ENCODE assay signal across 11 cellular contexts in the genomic region with DNA sequence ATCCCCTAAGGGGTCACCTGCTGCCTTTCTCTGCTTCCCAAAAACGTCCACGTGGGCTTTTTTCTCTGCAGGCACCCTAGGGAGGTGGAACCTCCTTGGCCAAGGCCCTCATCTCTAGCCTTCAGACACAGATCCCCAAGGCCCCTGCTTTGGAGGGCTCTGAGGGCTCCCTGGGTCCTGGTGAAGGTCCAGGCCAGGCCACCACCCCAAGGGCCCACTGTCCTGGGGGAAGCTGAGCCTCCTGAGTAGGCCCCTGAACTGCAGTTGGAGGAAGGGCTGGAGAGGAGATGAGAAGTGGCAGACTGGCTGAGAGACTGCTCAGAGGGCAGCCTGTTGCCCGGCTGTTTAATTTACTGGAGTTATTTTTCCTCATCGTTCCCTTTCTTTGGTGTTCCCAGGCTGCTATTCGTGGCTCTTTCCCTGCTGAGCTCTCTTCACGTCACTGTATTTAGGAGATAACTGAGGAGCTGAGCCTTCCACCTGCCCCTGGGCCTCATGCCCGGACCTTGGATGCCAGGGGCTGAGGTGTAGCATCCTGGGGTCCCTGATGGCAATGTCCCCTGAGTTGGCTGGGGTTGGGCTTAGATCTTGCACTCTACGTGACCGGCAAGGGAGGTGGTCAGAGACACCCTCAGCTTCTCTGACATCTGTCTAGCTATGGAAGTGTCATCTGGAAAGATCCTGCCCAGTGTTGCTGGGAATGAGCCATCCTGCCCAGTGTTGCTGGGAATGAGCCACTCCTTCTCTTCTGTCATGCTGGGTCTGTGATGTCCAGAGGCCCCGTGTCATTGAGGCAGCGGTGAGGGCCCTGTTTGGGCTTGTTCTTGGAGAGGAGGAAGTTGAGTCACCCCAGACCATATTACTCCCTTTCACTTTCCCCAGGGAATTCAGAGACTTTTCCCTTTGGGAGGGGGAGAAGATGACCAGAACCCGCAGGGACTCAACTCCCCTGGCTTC.
A peak's percentile ranks its signal among the peaks of the same experiment; 100 is the strongest.
DNase-seq lines count a peak whose midpoint lies in the region; ATAC-seq, FAIRE-seq and TF ChIP-seq lines count a peak whose summit lies in the region.
"Had no signal": no experiment of that assay in that cellular context is flagged by ENCODE, and none has a peak within 500 bp of the region (broad histone marks: within the 10 kb centered on the region; RNA-seq: fewer than 3 reads in every experiment).

No MANE protein-coding gene starts in this region.

- DNase-seq in LoVo (ENCODE audit: low spot score) (peak; percentile 71), cardiac fibroblast (ENCODE audit: low read depth in 2 of 2) (peak; percentile 62 to 93), keratinocyte (ENCODE audit: low read depth, low spot score) (peak; percentile 80), vagina (ENCODE audit: extremely low spot score in 2 of 2) (no peak)
- DNase-seq: NCI-H510A treated with DMSO at 0.1 percent for 48 hours had no signal

- H4K20me1 ChIP-seq in keratinocyte (ENCODE audit: control insufficient read depth, extremely low read depth, insufficient read depth, low read length): no peaks in the 10 kb centered on the region

- H3K4me3 ChIP-seq in cardiac fibroblast (replicated peaks in 1 of 2; ENCODE audit: low read depth in 2 of 2, low read length in 2 of 2) (no peak overlapping the region), keratinocyte (ENCODE audit: control insufficient read depth in 2 of 3, extremely low read depth in 1 of 3, insufficient read depth in 2 of 3, low read depth in 1 of 3, low read length in 3 of 3) (no peak overlapping the region), vagina (no peak overlapping the region)
- H3K4me3 ChIP-seq: hepatocyte had no signal

- H3K27me3 ChIP-seq in keratinocyte (ENCODE audit: control insufficient read depth, extremely low read depth, insufficient read depth, low read length) (no peaks in the 10 kb centered on the region), vagina (no peaks in the 10 kb centered on the region)
- H3K27me3 ChIP-seq: hepatocyte had no signal

- no peak overlapping the region for H2AFZ ChIP-seq in keratinocyte (ENCODE audit: control insufficient read depth, low read length)
- H2AFZ ChIP-seq: hepatocyte, parathyroid adenoma had no signal

- H3K9me1 ChIP-seq in keratinocyte (ENCODE audit: control insufficient read depth, extremely low read depth, insufficient read depth, low read length): no peaks in the 10 kb centered on the region

- peak overlapping the region; percentile 22 for H3K4me2 ChIP-seq in keratinocyte (ENCODE audit: control insufficient read depth, extremely low read depth, insufficient read depth, low read depth, low read length)
- H3K4me2 ChIP-seq: hepatocyte had no signal

- TF ChIP-seq POLR2A in vagina (IDR thresholded peaks at IDR 0.05): no peak

- no peak for ATAC-seq in HG03432 (IDR thresholded peaks at IDR 0.05; ENCODE audit: unreplicated experiment)
- ATAC-seq in GM19023 (IDR thresholded peaks at IDR 0.05; ENCODE audit: unreplicated experiment): no peak
- ATAC-seq in GM21367 (IDR thresholded peaks at IDR 0.05; ENCODE audit: unreplicated experiment): no peak

- intact Hi-C loops in vagina (cut with DNase I): loop anchor here (5.0 kb wide), 1 partner anchor 35 kb away; no protein-coding TSS in a partner anchor

- H3K27ac ChIP-seq in keratinocyte (ENCODE audit: control insufficient read depth, insufficient read depth, low read length) (peak overlapping the region; percentile 62), vagina (peak overlapping the region; percentile 85)
- H3K27ac ChIP-seq: hepatocyte, parathyroid adenoma had no signal

- no peaks in the 10 kb centered on the region for H3K79me2 ChIP-seq in keratinocyte (ENCODE audit: control insufficient read depth, insufficient read depth, low read length)
- H3K79me2 ChIP-seq: hepatocyte had no signal

- FAIRE-seq in keratinocyte (lab: Jason Lieb, UNC): peak; percentile 98
- FAIRE-seq: GM12891 had no signal

- H3K36me3 ChIP-seq in keratinocyte (ENCODE audit: control insufficient read depth in 2 of 2, extremely low read depth in 1 of 2, insufficient read depth in 2 of 2, low read length in 2 of 2) (peaks cover 3% of the 10 kb centered on the region in 2 experiments), vagina (no peaks in the 10 kb centered on the region)

- TF ChIP-seq CTCF in cardiac fibroblast (IDR thresholded peaks at IDR 0.05; ENCODE audit: low read depth, low read length) (no peak), keratinocyte (optimal IDR thresholded peaks at IDR 0.05 in 1 of 3, IDR thresholded peaks at IDR 0.05 in 1 of 3, conservative IDR thresholded peaks at IDR 0.05 in 1 of 3; ENCODE audit: extremely low read depth in 1 of 3, insufficient read depth in 2 of 3, low read length in 3 of 3) (no peak), vagina (IDR thresholded peaks at IDR 0.05) (no peak)

- no peaks in the 10 kb centered on the region for H3K9me3 ChIP-seq in keratinocyte (ENCODE audit: control insufficient read depth, low read depth, low read length)
- H3K9me3 ChIP-seq in vagina: no peaks in the 10 kb centered on the region

- peaks cover 25% of the 10 kb centered on the region for H3K4me1 ChIP-seq in keratinocyte (ENCODE audit: control insufficient read depth, extremely low read depth, insufficient read depth, low read length)
- H3K4me1 ChIP-seq in vagina: peaks cover 58% of the 10 kb centered on the region

- dilution Hi-C loops in keratinocyte (cut with MboI; ENCODE audit: extremely low pct_ligation_motif_present, low sequenced_read_pairs): no loop called here

- peak overlapping the region; percentile 3 for H3K9ac ChIP-seq in keratinocyte (ENCODE audit: control insufficient read depth, extremely low read depth, insufficient read depth, low read length)
- H3K9ac ChIP-seq: parathyroid adenoma had no signal

Comparison
In these comparisons a context has a peak if more than half of its experiments do, and no peak if none do; other contexts are left out.
1. DNase-seq: peak in LoVo (single experiment), cardiac fibroblast (2 of 2) and keratinocyte (single experiment); none in vagina (0 of 2).